ENCODE assay signal across 1 cellular context in genomic region chr17:43356999-43357398, GRCh38.
TF ChIP-seq lines count a peak whose summit lies in the region.

No MANE protein-coding gene starts in this region.

TF ChIP-seq in endothelial cell of umbilical vein, 7 proteins besides CTCF, POLR2A, EP300 and RAD21:
- no peak for TF ChIP-seq POLR2AphosphoS5 (IDR thresholded peaks at IDR 0.05; ENCODE audit: insufficient read depth, low read depth, low read length)
- TF ChIP-seq FOS (IDR thresholded peaks at IDR 0.05; ENCODE audit: borderline replicate concordance, insufficient read depth, low read length): peak; percentile 26
